Comparison of ENCODE assay signal across 1 cellular context in the genomic region with DNA sequence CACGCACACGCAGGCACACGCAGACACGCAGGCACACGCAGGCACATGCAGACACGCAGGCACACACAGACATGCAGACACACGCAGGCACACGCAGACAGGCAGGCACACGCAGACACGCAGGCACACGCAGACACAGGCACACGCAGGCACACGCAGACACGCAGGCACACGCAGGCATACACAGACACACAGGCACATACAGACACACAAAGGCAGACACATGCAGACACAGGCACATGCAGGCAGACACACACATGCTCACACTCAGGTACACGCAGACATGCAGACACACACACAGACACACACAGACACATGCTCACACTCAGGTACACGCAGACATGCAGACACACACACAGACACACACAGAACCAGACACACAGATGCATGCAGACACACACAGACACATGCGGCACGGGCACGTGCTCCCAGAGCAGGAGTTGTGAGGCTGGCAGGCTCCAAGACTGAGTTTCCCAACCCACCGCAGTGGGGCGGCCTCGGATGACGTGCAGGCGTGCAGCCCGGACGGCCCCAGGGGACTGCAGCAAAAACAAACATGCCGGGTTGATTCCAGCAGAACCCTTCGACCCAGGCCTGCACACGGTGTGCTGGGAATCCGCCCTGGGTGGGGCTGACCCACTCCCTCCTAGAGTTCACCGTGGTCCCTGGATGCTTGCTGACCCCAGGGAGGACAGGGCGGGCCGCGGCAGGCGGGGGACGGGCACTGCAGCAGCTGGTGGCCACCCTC.
A peak's percentile ranks its signal among the peaks of the same experiment; 100 is the strongest.
TF ChIP-seq lines count a peak whose summit lies in the region.

No MANE protein-coding gene starts in this region.

TF ChIP-seq in HepG2, 621 proteins besides CTCF, POLR2A, EP300 and RAD21 (continued from another document and continues in another):
- TF ChIP-seq, protein P1, sequence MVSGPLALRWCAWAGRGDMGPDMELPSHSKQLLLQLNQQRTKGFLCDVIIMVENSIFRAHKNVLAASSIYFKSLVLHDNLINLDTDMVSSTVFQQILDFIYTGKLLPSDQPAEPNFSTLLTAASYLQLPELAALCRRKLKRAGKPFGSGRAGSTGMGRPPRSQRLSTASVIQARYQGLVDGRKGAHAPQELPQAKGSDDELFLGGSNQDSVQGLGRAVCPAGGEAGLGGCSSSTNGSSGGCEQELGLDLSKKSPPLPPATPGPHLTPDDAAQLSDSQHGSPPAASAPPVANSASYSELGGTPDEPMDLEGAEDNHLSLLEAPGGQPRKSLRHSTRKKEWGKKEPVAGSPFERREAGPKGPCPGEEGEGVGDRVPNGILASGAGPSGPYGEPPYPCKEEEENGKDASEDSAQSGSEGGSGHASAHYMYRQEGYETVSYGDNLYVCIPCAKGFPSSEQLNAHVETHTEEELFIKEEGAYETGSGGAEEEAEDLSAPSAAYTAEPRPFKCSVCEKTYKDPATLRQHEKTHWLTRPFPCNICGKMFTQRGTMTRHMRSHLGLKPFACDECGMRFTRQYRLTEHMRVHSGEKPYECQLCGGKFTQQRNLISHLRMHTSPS (CRISPR knock-in tag; IDR thresholded peaks at IDR 0.05; ENCODE audit: low read depth) = peak; percentile 64; the same call in 1 of the 2 replicates
- TF ChIP-seq, protein P2, sequence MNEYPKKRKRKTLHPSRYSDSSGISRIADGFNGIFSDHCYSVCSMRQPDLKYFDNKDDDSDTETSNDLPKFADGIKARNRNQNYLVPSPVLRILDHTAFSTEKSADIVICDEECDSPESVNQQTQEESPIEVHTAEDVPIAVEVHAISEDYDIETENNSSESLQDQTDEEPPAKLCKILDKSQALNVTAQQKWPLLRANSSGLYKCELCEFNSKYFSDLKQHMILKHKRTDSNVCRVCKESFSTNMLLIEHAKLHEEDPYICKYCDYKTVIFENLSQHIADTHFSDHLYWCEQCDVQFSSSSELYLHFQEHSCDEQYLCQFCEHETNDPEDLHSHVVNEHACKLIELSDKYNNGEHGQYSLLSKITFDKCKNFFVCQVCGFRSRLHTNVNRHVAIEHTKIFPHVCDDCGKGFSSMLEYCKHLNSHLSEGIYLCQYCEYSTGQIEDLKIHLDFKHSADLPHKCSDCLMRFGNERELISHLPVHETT (CRISPR knock-in tag; conservative IDR thresholded peaks at IDR 0.05) = no peak
- TF ChIP-seq, protein P3, sequence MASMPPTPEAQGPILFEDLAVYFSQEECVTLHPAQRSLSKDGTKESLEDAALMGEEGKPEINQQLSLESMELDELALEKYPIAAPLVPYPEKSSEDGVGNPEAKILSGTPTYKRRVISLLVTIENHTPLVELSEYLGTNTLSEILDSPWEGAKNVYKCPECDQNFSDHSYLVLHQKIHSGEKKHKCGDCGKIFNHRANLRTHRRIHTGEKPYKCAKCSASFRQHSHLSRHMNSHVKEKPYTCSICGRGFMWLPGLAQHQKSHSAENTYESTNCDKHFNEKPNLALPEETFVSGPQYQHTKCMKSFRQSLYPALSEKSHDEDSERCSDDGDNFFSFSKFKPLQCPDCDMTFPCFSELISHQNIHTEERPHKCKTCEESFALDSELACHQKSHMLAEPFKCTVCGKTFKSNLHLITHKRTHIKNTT (CRISPR knock-in tag; IDR thresholded peaks at IDR 0.05) = no peak
- TF ChIP-seq XBP1 (CRISPR knock-in tag; IDR thresholded peaks at IDR 0.05) = no peak
- TF ChIP-seq, protein P4, sequence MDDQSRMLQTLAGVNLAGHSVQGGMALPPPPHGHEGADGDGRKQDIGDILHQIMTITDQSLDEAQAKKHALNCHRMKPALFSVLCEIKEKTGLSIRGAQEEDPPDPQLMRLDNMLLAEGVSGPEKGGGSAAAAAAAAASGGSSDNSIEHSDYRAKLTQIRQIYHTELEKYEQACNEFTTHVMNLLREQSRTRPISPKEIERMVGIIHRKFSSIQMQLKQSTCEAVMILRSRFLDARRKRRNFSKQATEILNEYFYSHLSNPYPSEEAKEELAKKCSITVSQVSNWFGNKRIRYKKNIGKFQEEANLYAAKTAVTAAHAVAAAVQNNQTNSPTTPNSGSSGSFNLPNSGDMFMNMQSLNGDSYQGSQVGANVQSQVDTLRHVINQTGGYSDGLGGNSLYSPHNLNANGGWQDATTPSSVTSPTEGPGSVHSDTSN (CRISPR knock-in tag; IDR thresholded peaks at IDR 0.05; ENCODE audit: borderline replicate concordance) = no peak
- no peak for TF ChIP-seq SMARCE1 (IDR thresholded peaks at IDR 0.05; ENCODE audit: borderline replicate concordance)
- peak; percentile 71; the same call in 1 of the 2 replicates for TF ChIP-seq TARDBP (CRISPR knock-in tag; IDR thresholded peaks at IDR 0.05)
- TF ChIP-seq, protein P5, sequence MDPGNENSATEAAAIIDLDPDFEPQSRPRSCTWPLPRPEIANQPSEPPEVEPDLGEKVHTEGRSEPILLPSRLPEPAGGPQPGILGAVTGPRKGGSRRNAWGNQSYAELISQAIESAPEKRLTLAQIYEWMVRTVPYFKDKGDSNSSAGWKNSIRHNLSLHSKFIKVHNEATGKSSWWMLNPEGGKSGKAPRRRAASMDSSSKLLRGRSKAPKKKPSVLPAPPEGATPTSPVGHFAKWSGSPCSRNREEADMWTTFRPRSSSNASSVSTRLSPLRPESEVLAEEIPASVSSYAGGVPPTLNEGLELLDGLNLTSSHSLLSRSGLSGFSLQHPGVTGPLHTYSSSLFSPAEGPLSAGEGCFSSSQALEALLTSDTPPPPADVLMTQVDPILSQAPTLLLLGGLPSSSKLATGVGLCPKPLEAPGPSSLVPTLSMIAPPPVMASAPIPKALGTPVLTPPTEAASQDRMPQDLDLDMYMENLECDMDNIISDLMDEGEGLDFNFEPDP (CRISPR knock-in tag; conservative IDR thresholded peaks at IDR 0.05) = no peak
- no peak for TF ChIP-seq SIN3B (IDR thresholded peaks at IDR 0.05; ENCODE audit: low read length)
- TF ChIP-seq MAZ (IDR thresholded peaks at IDR 0.05; ENCODE audit: borderline replicate concordance, low read depth, low read length) = 0 out of 2 replicates have a peak, but pooled peaks have one; percentile 13
- peak; percentile 61; the same call in 1 of the 2 replicates for TF ChIP-seq MAZ (CRISPR knock-in tag; IDR thresholded peaks at IDR 0.05; ENCODE audit: low read depth)
- TF ChIP-seq MIXL1 (CRISPR knock-in tag; IDR thresholded peaks at IDR 0.05) = no peak
- peak; percentile 66; the same call in 1 of the 2 replicates for TF ChIP-seq ZNF709 (CRISPR knock-in tag; IDR thresholded peaks at IDR 0.05)
- TF ChIP-seq BORCS8-MEF2B (CRISPR knock-in tag; IDR thresholded peaks at IDR 0.05) = no peak
- TF ChIP-seq ZNF720 (CRISPR knock-in tag; IDR thresholded peaks at IDR 0.05) = no peak
- TF ChIP-seq, protein P6, sequence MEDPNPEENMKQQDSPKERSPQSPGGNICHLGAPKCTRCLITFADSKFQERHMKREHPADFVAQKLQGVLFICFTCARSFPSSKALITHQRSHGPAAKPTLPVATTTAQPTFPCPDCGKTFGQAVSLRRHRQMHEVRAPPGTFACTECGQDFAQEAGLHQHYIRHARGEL (CRISPR knock-in tag; IDR thresholded peaks at IDR 0.05) = no peak
- TF ChIP-seq, protein P7, sequence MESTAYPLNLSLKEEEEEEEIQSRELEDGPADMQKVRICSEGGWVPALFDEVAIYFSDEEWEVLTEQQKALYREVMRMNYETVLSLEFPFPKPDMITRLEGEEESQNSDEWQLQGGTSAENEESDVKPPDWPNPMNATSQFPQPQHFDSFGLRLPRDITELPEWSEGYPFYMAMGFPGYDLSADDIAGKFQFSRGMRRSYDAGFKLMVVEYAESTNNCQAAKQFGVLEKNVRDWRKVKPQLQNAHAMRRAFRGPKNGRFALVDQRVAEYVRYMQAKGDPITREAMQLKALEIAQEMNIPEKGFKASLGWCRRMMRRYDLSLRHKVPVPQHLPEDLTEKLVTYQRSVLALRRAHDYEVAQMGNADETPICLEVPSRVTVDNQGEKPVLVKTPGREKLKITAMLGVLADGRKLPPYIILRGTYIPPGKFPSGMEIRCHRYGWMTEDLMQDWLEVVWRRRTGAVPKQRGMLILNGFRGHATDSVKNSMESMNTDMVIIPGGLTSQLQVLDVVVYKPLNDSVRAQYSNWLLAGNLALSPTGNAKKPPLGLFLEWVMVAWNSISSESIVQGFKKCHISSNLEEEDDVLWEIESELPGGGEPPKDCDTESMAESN (CRISPR knock-in tag; conservative IDR thresholded peaks at IDR 0.05) = no peak
- no peak for TF ChIP-seq HDAC6 (IDR thresholded peaks at IDR 0.05; ENCODE audit: low read depth, low read length)
- no peak for TF ChIP-seq SP5 (CRISPR knock-in tag; IDR thresholded peaks at IDR 0.05; ENCODE audit: borderline replicate concordance, low read depth)
- peak; percentile 82 for TF ChIP-seq RXRB (CRISPR knock-in tag; IDR thresholded peaks at IDR 0.05; ENCODE audit: borderline replicate concordance)
- TF ChIP-seq FOSL1 (CRISPR knock-in tag; IDR thresholded peaks at IDR 0.05; ENCODE audit: borderline replicate concordance) = no peak
- TF ChIP-seq ZNF20 (CRISPR knock-in tag; IDR thresholded peaks at IDR 0.05) = no peak
- TF ChIP-seq HNRNPUL1 (IDR thresholded peaks at IDR 0.05; ENCODE audit: low read depth, low read length) = no peak
- TF ChIP-seq, protein P8, sequence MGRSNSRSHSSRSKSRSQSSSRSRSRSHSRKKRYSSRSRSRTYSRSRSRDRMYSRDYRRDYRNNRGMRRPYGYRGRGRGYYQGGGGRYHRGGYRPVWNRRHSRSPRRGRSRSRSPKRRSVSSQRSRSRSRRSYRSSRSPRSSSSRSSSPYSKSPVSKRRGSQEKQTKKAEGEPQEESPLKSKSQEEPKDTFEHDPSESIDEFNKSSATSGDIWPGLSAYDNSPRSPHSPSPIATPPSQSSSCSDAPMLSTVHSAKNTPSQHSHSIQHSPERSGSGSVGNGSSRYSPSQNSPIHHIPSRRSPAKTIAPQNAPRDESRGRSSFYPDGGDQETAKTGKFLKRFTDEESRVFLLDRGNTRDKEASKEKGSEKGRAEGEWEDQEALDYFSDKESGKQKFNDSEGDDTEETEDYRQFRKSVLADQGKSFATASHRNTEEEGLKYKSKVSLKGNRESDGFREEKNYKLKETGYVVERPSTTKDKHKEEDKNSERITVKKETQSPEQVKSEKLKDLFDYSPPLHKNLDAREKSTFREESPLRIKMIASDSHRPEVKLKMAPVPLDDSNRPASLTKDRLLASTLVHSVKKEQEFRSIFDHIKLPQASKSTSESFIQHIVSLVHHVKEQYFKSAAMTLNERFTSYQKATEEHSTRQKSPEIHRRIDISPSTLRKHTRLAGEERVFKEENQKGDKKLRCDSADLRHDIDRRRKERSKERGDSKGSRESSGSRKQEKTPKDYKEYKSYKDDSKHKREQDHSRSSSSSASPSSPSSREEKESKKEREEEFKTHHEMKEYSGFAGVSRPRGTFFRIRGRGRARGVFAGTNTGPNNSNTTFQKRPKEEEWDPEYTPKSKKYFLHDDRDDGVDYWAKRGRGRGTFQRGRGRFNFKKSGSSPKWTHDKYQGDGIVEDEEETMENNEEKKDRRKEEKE (IDR thresholded peaks at IDR 0.05) = no peak
- TF ChIP-seq, protein P9, sequence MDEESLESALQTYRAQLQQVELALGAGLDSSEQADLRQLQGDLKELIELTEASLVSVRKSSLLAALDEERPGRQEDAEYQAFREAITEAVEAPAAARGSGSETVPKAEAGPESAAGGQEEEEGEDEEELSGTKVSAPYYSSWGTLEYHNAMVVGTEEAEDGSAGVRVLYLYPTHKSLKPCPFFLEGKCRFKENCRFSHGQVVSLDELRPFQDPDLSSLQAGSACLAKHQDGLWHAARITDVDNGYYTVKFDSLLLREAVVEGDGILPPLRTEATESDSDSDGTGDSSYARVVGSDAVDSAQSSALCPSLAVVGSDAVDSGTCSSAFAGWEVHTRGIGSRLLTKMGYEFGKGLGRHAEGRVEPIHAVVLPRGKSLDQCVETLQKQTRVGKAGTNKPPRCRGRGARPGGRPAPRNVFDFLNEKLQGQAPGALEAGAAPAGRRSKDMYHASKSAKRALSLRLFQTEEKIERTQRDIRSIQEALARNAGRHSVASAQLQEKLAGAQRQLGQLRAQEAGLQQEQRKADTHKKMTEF (CRISPR knock-in tag; IDR thresholded peaks at IDR 0.05) = no peak; the same call in 1 of the 2 replicates
- TF ChIP-seq, protein P10, sequence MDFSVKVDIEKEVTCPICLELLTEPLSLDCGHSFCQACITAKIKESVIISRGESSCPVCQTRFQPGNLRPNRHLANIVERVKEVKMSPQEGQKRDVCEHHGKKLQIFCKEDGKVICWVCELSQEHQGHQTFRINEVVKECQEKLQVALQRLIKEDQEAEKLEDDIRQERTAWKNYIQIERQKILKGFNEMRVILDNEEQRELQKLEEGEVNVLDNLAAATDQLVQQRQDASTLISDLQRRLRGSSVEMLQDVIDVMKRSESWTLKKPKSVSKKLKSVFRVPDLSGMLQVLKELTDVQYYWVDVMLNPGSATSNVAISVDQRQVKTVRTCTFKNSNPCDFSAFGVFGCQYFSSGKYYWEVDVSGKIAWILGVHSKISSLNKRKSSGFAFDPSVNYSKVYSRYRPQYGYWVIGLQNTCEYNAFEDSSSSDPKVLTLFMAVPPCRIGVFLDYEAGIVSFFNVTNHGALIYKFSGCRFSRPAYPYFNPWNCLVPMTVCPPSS (IDR thresholded peaks at IDR 0.05) = no peak
- peak; percentile 73; the same call in 1 of the 2 replicates for TF ChIP-seq CREM (IDR thresholded peaks at IDR 0.05)
- no peak for TF ChIP-seq CREM (CRISPR knock-in tag; IDR thresholded peaks at IDR 0.05)
- TF ChIP-seq ZBTB3 (CRISPR knock-in tag; IDR thresholded peaks at IDR 0.05; ENCODE audit: borderline replicate concordance, low read depth) = no peak; the same call in 1 of the 2 replicates
- peak; percentile 94; the same call in 1 of the 2 replicates for TF ChIP-seq IKZF1 (IDR thresholded peaks at IDR 0.05)
- TF ChIP-seq ZNF577 (CRISPR knock-in tag; IDR thresholded peaks at IDR 0.05; ENCODE audit: borderline replicate concordance, low read depth) = no peak
- TF ChIP-seq DNMT1 (CRISPR knock-in tag; IDR thresholded peaks at IDR 0.05) = peak; percentile 95; the same call in 1 of the 2 replicates
- TF ChIP-seq, protein P11, sequence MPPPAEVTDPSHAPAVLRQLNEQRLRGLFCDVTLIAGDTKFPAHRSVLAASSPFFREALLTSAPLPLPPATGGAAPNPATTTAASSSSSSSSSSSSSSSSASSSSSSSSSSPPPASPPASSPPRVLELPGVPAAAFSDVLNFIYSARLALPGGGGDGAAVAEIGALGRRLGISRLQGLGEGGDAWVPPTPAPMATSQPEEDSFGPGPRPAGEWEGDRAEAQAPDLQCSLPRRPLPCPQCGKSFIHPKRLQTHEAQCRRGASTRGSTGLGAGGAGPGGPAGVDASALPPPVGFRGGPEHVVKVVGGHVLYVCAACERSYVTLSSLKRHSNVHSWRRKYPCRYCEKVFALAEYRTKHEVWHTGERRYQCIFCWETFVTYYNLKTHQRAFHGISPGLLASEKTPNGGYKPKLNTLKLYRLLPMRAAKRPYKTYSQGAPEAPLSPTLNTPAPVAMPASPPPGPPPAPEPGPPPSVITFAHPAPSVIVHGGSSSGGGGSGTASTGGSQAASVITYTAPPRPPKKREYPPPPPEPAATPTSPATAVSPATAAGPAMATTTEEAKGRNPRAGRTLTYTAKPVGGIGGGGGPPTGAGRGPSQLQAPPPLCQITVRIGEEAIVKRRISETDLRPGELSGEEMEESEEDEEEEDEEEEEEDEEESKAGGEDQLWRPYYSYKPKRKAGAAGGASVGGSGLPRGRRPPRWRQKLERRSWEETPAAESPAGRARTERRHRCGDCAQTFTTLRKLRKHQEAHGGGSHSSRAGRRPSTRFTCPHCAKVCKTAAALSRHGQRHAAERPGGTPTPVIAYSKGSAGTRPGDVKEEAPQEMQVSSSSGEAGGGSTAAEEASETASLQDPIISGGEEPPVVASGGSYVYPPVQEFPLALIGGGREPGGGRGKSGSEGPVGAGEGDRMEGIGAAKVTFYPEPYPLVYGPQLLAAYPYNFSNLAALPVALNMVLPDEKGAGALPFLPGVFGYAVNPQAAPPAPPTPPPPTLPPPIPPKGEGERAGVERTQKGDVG (CRISPR knock-in tag; IDR thresholded peaks at IDR 0.05; ENCODE audit: borderline replicate concordance) = peak; percentile 77; the same call in 1 of the 2 replicates
